18 cellular contexts compared by ENCODE assay signal in genomic region chr14:32552766-32553165, GRCh38.
"Had no signal": no experiment of that assay in that cellular context is flagged by ENCODE, and none has a peak within 500 bp of the region (broad histone marks: within the 10 kb centered on the region; RNA-seq: fewer than 3 reads in every experiment).

No MANE protein-coding gene starts in this region.

- DNase-seq: KBM-7, MG63, NCI-H1092, NCI-H1105 treated with DMSO at 0.1 percent for 48 hours, NCI-H1417 treated with DMSO at 0.1 percent for 48 hours, NCI-H146, NCI-H1694 treated with DMSO at 0.1 percent for 48 hours, NCI-H1930, NCI-H2081, NCI-H2107, NCI-H2227 treated with DMSO at 0.1 percent for 48 hours, NCI-H524, NCI-H69, NCI-H774, RPMI8226, SHP77, SW 1271 had no signal

- FAIRE-seq: RCC 7860 had no signal

- H3K36me3 ChIP-seq: MG63 had no signal

- H3K9me3 ChIP-seq: MG63 had no signal

- H3K27me3 ChIP-seq: MG63 had no signal

- H3K4me3 ChIP-seq: MG63 had no signal
